Comparison of ENCODE assay signal across 1 cellular context in genomic region chr7:150788474-150789269, GRCh38.
TF ChIP-seq lines count a peak whose summit lies in the region.

No MANE protein-coding gene starts in this region.

TF ChIP-seq in HEK293, 187 proteins besides CTCF, POLR2A, EP300 and RAD21 (continued from another document and continues in another):
- TF ChIP-seq PBX3 (CRISPR knock-in tag; IDR thresholded peaks at IDR 0.05) = no peak
- TF ChIP-seq ZNF768 (tag by site-specific recombination; IDR thresholded peaks at IDR 0.05) = no peak
- TF ChIP-seq ZNF558 (tag by site-specific recombination; IDR thresholded peaks at IDR 0.05) = peak; percentile 86
- peak; percentile 97 for TF ChIP-seq ZNF629 (tag by site-specific recombination; IDR thresholded peaks at IDR 0.05)
- TF ChIP-seq ZNF280C (tag by site-specific recombination; IDR thresholded peaks at IDR 0.05) = no peak
- no peak for TF ChIP-seq ZNF785 (tag by site-specific recombination; IDR thresholded peaks at IDR 0.05)
- no peak for TF ChIP-seq KLF9 (tag by site-specific recombination; IDR thresholded peaks at IDR 0.05; ENCODE audit: low read depth)
- no peak for TF ChIP-seq ZNF292 (tag by site-specific recombination; IDR thresholded peaks at IDR 0.05; ENCODE audit: borderline replicate concordance, low read depth)
- no peak for TF ChIP-seq ZNF18 (tag by site-specific recombination; IDR thresholded peaks at IDR 0.05)
- no peak for TF ChIP-seq ZBTB8A (tag by site-specific recombination; IDR thresholded peaks at IDR 0.05)
- no peak for TF ChIP-seq ZNF488 (tag by site-specific recombination; IDR thresholded peaks at IDR 0.05)
- TF ChIP-seq ZNF529 (tag by site-specific recombination; IDR thresholded peaks at IDR 0.05; ENCODE audit: insufficient replicate concordance) = no peak
- no peak for TF ChIP-seq ZNF791 (tag by site-specific recombination; IDR thresholded peaks at IDR 0.05)
- no peak for TF ChIP-seq ZBTB26 (tag by site-specific recombination; optimal IDR thresholded peaks at IDR 0.05)
- TF ChIP-seq ZNF266 (tag by site-specific recombination; IDR thresholded peaks at IDR 0.05; ENCODE audit: low read depth) = no peak
- no peak for TF ChIP-seq ZNF23 (tag by site-specific recombination; IDR thresholded peaks at IDR 0.05; ENCODE audit: borderline replicate concordance)
- no peak for TF ChIP-seq KLF7 (tag by site-specific recombination; IDR thresholded peaks at IDR 0.05; ENCODE audit: borderline replicate concordance)
- no peak for TF ChIP-seq ZNF416 (tag by site-specific recombination; IDR thresholded peaks at IDR 0.05)
- TF ChIP-seq PRDM1 (tag by site-specific recombination; IDR thresholded peaks at IDR 0.05) = no peak
- no peak for TF ChIP-seq ZNF16 (tag by site-specific recombination; IDR thresholded peaks at IDR 0.05; ENCODE audit: low read depth)
- TF ChIP-seq INSM2 (tag by site-specific recombination; IDR thresholded peaks at IDR 0.05) = peak; percentile 76
- TF ChIP-seq ZNF707 (tag by site-specific recombination; IDR thresholded peaks at IDR 0.05) = no peak
- TF ChIP-seq ZNF843 (tag by site-specific recombination; IDR thresholded peaks at IDR 0.05) = 0 out of 2 replicates have a peak, but pooled peaks have one; percentile 42
- no peak for TF ChIP-seq OVOL3 (tag by site-specific recombination; IDR thresholded peaks at IDR 0.05)
- TF ChIP-seq ZNF302 (tag by site-specific recombination; IDR thresholded peaks at IDR 0.05; ENCODE audit: low read depth) = no peak
- no peak for TF ChIP-seq ZNF121 (tag by site-specific recombination; IDR thresholded peaks at IDR 0.05)
- no peak for TF ChIP-seq ZNF26 (tag by site-specific recombination; IDR thresholded peaks at IDR 0.05)
- no peak for TF ChIP-seq ZNF221 (tag by site-specific recombination; IDR thresholded peaks at IDR 0.05; ENCODE audit: borderline replicate concordance)
- peak; percentile 36; the same call in 1 of the 2 replicates for TF ChIP-seq ZNF518A (tag by site-specific recombination; conservative IDR thresholded peaks at IDR 0.05; ENCODE audit: low read depth)
- TF ChIP-seq ZNF514 (tag by site-specific recombination; IDR thresholded peaks at IDR 0.05) = no peak
- TF ChIP-seq KLF8 (tag by site-specific recombination; IDR thresholded peaks at IDR 0.05) = peak; percentile 43
- TF ChIP-seq ZNF398 (tag by site-specific recombination; IDR thresholded peaks at IDR 0.05) = peak; percentile 73
- TF ChIP-seq PATZ1 (tag by site-specific recombination; IDR thresholded peaks at IDR 0.05) = peak; percentile 36; the same call in 1 of the 2 replicates
- no peak for TF ChIP-seq ZNF175 (tag by site-specific recombination; IDR thresholded peaks at IDR 0.05)
- no peak for TF ChIP-seq ZXDB (tag by site-specific recombination; IDR thresholded peaks at IDR 0.05)
- no peak for TF ChIP-seq ZNF114 (tag by site-specific recombination; IDR thresholded peaks at IDR 0.05)
- peak; percentile 52; the same call in 1 of the 2 replicates for TF ChIP-seq ZBTB17 (tag by site-specific recombination; IDR thresholded peaks at IDR 0.05)
- TF ChIP-seq ZNF404 (tag by site-specific recombination; IDR thresholded peaks at IDR 0.05) = no peak
